Comparison of ENCODE assay signal across 8 cellular contexts in genomic region chr15:67838789-67839332, GRCh38. TPM values are rescaled to one million over a fixed set of nuclear protein-coding genes. Genes with fewer than 3 reads are reported as not detected.
A peak's percentile ranks its signal among the peaks of the same experiment; 100 is the strongest.
DNase-seq lines count a peak whose midpoint lies in the region; ATAC-seq and TF ChIP-seq lines count a peak whose summit lies in the region.

No MANE protein-coding gene starts in this region.

- peaks cover 0 to 70% (median 33%) of the 10 kb centered on the region in 4 donors for H3K4me1 ChIP-seq in tibial nerve

- intact Hi-C loops in activated naive CD4-positive, alpha-beta T cell treated with anti-CD3 and anti-CD28 coated beads for 36 hours (cut with micrococcal nuclease): loop anchor here (1.0 to 5.0 kb wide), 4 partner anchors 77 to 772 kb away; partner anchors contain the start of gene SMAD3

- H3K27me3 ChIP-seq in tibial nerve: peaks cover 0 to 24% of the 10 kb centered on the region in 2 donors

- POLR2A ChIA-PET in RWPE1 (lab: Yijun Ruan, JAX; ENCODE audit: low non-redundant PET): no interaction called here

- peaks cover 26% of the 10 kb centered on the region for H3K27me3 Mint-ChIP-seq in activated naive CD4-positive, alpha-beta T cell treated with anti-CD3 and anti-CD28 coated beads for 36 hours (ENCODE audit: low read depth)
- H3K27me3 Mint-ChIP-seq in effector memory CD8-positive, alpha-beta T cell: peaks cover 21 to 30% of the 10 kb centered on the region in 2 donors
- peaks cover 37% of the 10 kb centered on the region for H3K27me3 Mint-ChIP-seq in mesothelial cell of epicardium (ENCODE audit: low read depth)

- DNase-seq in activated naive CD4-positive, alpha-beta T cell treated with anti-CD3 and anti-CD28 coated beads for 36 hours: no peak
- DNase-seq in activated naive CD4-positive, alpha-beta T cell treated with anti-CD3 and anti-CD28 coated beads, Interleukin-2, amount 50 U/mL, for 72 hours (ENCODE audit: low spot score in 2 of 2): no peak
- peak; percentile 66 for DNase-seq in RWPE1 (ENCODE audit: low spot score)
- no peak for DNase-seq in effector memory CD8-positive, alpha-beta T cell
- peak; percentile 69 to 77 for DNase-seq in mesothelial cell of epicardium (ENCODE audit: low spot score in 2 of 2, unreplicated experiment in 2 of 2)
- DNase-seq in tibial nerve (ENCODE audit: low spot score in 2 of 2): peak in 1 of 2 donors; percentile 31

- no peak for TF ChIP-seq CTCF in RWPE1 (conservative IDR thresholded peaks at IDR 0.05; ENCODE audit: low read depth)
- no peak for TF ChIP-seq CTCF in mesothelial cell of epicardium (IDR thresholded peaks at IDR 0.05; ENCODE audit: unreplicated experiment)
- TF ChIP-seq CTCF in tibial nerve (IDR thresholded peaks at IDR 0.05): peak in 3 of 5 experiments; percentile 15 to 43 (median 41)

- CTCF ChIA-PET in activated naive CD4-positive, alpha-beta T cell treated with anti-CD3 and anti-CD28 coated beads for 36 hours (lab: Charles Lee): interaction anchor here (1.2 kb wide), 1 partner anchor 381 kb away, joined by 4 read pairs; no protein-coding TSS in a partner anchor
- CTCF ChIA-PET in RWPE1 (lab: Yijun Ruan, JAX): no interaction called here

- peaks cover 4% of the 10 kb centered on the region for H3K36me3 Mint-ChIP-seq in activated naive CD4-positive, alpha-beta T cell treated with anti-CD3 and anti-CD28 coated beads for 36 hours (ENCODE audit: low read depth)
- H3K36me3 Mint-ChIP-seq in activated naive CD4-positive, alpha-beta T cell treated with anti-CD3 and anti-CD28 coated beads, Interleukin-2, amount 50 U/mL, for 72 hours: peaks cover 0 to 13% of the 10 kb centered on the region in 2 donors
- H3K36me3 Mint-ChIP-seq in effector memory CD8-positive, alpha-beta T cell (ENCODE audit: insufficient read depth): peaks cover 26% of the 10 kb centered on the region
- no peaks in the 10 kb centered on the region for H3K36me3 Mint-ChIP-seq in mesothelial cell of epicardium

- H3K9me3 Mint-ChIP-seq in activated naive CD4-positive, alpha-beta T cell treated with anti-CD3 and anti-CD28 coated beads for 36 hours: no peaks in the 10 kb centered on the region
- no peaks in the 10 kb centered on the region for H3K9me3 Mint-ChIP-seq in activated naive CD4-positive, alpha-beta T cell treated with anti-CD3 and anti-CD28 coated beads, Interleukin-2, amount 50 U/mL, for 72 hours
- no peaks in the 10 kb centered on the region for H3K9me3 Mint-ChIP-seq in effector memory CD8-positive, alpha-beta T cell
- H3K9me3 Mint-ChIP-seq in mesothelial cell of epicardium: no peaks in the 10 kb centered on the region

- 11 to 13% methylated on average over 25 of the region's 25 CpGs for WGBS in tibial nerve, 2 donors

- TF ChIP-seq POLR2A in tibial nerve (IDR thresholded peaks at IDR 0.05): no peak

- H3K4me3 Mint-ChIP-seq in activated naive CD4-positive, alpha-beta T cell treated with anti-CD3 and anti-CD28 coated beads for 36 hours: peak overlapping the region; percentile 59
- peak overlapping the region; percentile 88 to 90 for H3K4me3 Mint-ChIP-seq in effector memory CD8-positive, alpha-beta T cell
- peak overlapping the region; percentile 88 for H3K4me3 Mint-ChIP-seq in mesothelial cell of epicardium

- H3K27ac ChIP-seq in RWPE1 (peak overlapping the region; percentile 30), tibial nerve (peak overlapping the region in 3 of 4 donors; percentile 97 to 100 (median 97))

- peak overlapping the region; percentile 9 to 97 (median 79) for H3K4me3 ChIP-seq in tibial nerve

- peak; percentile 6 to 7 for TF ChIP-seq EP300 in tibial nerve (IDR thresholded peaks at IDR 0.05)

- H3K4me1 Mint-ChIP-seq in activated naive CD4-positive, alpha-beta T cell treated with anti-CD3 and anti-CD28 coated beads for 36 hours (ENCODE audit: low read depth): peaks cover 36% of the 10 kb centered on the region
- peaks cover 31 to 33% of the 10 kb centered on the region in 2 donors for H3K4me1 Mint-ChIP-seq in effector memory CD8-positive, alpha-beta T cell (ENCODE audit: low read depth in 2 of 2)
- H3K4me1 Mint-ChIP-seq in mesothelial cell of epicardium: peaks cover 53% of the 10 kb centered on the region

- no peaks in the 10 kb centered on the region for H3K9me3 ChIP-seq in tibial nerve

- H3K36me3 ChIP-seq in tibial nerve: no peaks in the 10 kb centered on the region

- ATAC-seq in activated naive CD4-positive, alpha-beta T cell treated with anti-CD3 and anti-CD28 coated beads, Interleukin-2, amount 50 U/mL, for 72 hours: no peak
- ATAC-seq in effector memory CD8-positive, alpha-beta T cell (replicated peaks): no peak
- no peak for ATAC-seq in GM18909 (IDR thresholded peaks at IDR 0.05; ENCODE audit: poor library complexity, unreplicated experiment)
- no peak for ATAC-seq in HG03045 (IDR thresholded peaks at IDR 0.05; ENCODE audit: unreplicated experiment)

- no peak overlapping the region for H3K27ac Mint-ChIP-seq in activated naive CD4-positive, alpha-beta T cell treated with anti-CD3 and anti-CD28 coated beads for 36 hours
- H3K27ac Mint-ChIP-seq in activated naive CD4-positive, alpha-beta T cell treated with anti-CD3 and anti-CD28 coated beads, Interleukin-2, amount 50 U/mL, for 72 hours: peak overlapping the region in 1 of 2 donors; percentile 98
- H3K27ac Mint-ChIP-seq in effector memory CD8-positive, alpha-beta T cell: peak overlapping the region; percentile 98 to 100
- peak overlapping the region; percentile 99 for H3K27ac Mint-ChIP-seq in mesothelial cell of epicardium

RNA-seq across cellular contexts. Expression of gene RNU6-1, which starts 1.0 kb away (rescaled TPM):
- not detected for total RNA-seq in activated naive CD4-positive, alpha-beta T cell treated with anti-CD3 and anti-CD28 coated beads for 36 hours
- not detected for total RNA-seq in activated naive CD4-positive, alpha-beta T cell treated with anti-CD3 and anti-CD28 coated beads, Interleukin-2, amount 50 U/mL, for 72 hours
- total RNA-seq in mesothelial cell of epicardium: not detected in 3 replicates
- total RNA-seq in tibial nerve: not detected

RNA-seq across cellular contexts. Expression of gene SKOR1, which starts 13.6 kb away (rescaled TPM):
- under 1 TPM; 0.07 to 0.15 TPM for total RNA-seq in activated naive CD4-positive, alpha-beta T cell treated with anti-CD3 and anti-CD28 coated beads for 36 hours
- under 1 TPM in 1 of 2 donors, not detected in 1; 0.16 TPM for total RNA-seq in activated naive CD4-positive, alpha-beta T cell treated with anti-CD3 and anti-CD28 coated beads, Interleukin-2, amount 50 U/mL, for 72 hours
- total RNA-seq in mesothelial cell of epicardium (0.89 to 1.1 TPM (median 1.1 TPM) in 3 replicates), tibial nerve (1 to 10 TPM in 1 of 4 donors, under 1 TPM in 3; 0.42 to 1.5 (median 0.82) TPM)

Comparison
In these comparisons a context has a peak if more than half of its experiments do, and no peak if none do; other contexts are left out.
1. DNase-seq: peak in RWPE1 (single experiment) and mesothelial cell of epicardium (2 of 2); none in activated naive CD4-positive, alpha-beta T cell treated with anti-CD3 and anti-CD28 coated beads for 36 hours (single experiment), activated naive CD4-positive, alpha-beta T cell treated with anti-CD3 and anti-CD28 coated beads, Interleukin-2, amount 50 U/mL, for 72 hours (0 of 2) and effector memory CD8-positive, alpha-beta T cell (0 of 3).
2. CTCF ChIP-seq: peak in tibial nerve (3 of 5); none in RWPE1 (single experiment) and mesothelial cell of epicardium (single experiment).
3. Peak in every context shown above with its lines, with median percentiles within 50 percentile points of each other: H3K4me3 Mint-ChIP-seq.